Comparison of ENCODE assay signal across 8 cellular contexts in the genomic region with DNA sequence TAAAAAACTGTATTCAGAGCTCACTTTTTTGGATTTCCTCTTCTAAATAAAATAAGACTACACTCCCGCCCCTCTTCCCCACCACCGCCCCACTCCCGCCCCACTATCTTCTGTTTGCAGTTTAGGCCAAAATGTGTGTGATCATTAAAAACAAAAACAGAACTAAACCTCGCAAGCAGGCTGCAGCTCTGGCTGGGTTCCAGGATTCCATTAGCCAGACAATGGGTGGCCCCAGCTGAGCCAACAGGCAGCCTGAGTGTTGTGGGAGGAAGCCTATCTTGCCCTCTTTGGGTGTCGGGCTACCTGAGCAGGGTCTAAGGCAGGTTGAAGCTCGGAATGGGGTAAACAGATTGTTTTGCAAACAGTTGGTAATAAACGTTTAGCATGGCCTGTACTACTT. TPM values are rescaled to one million over a fixed set of nuclear protein-coding genes. Genes with fewer than 3 reads are reported as not detected.
DNase-seq lines count a peak whose midpoint lies in the region; ATAC-seq, FAIRE-seq and TF ChIP-seq lines count a peak whose summit lies in the region.

No MANE protein-coding gene starts in this region.

- DNase-seq in HPDE6-E6E7 (ENCODE audit: extremely low spot score): peak; percentile 28
- DNase-seq in NCI-H774 (lab: John Stamatoyannopoulos, UW): peak; percentile 79
- DNase-seq in pancreas: peak; percentile 23 to 69 (median 48)
- DNase-seq in GM19239 (ENCODE audit: insufficient read length, low spot score): no peak
- no peak for DNase-seq in activated CD4-positive, alpha-beta T cell treated with anti-CD3 and anti-CD28 coated beads, Interleukin-2, amount 50 U/mL, for 4 hours
- no peak for DNase-seq in kidney glomerular epithelial cell (lab: John Stamatoyannopoulos, UW)

- ATAC-seq in esophagus mucosa (peak; percentile 38), pancreas (peak in 3 of 4 donors; percentile 66 to 81 (median 67)), GM18498 (IDR thresholded peaks at IDR 0.05; ENCODE audit: unreplicated experiment) (no peak)

- no peaks in the 10 kb centered on the region for H3K9me3 ChIP-seq in pancreas

- no peak for TF ChIP-seq CTCF in pancreas (IDR thresholded peaks at IDR 0.05)

- peaks cover 0 to 5% (median 0%) of the 10 kb centered on the region in 3 donors for H3K4me1 ChIP-seq in pancreas

- H3K27me3 ChIP-seq in pancreas: no peaks in the 10 kb centered on the region

- WGBS in pancreas, 2 donors: 10 to 27% methylated on average over 7 of the region's 7 CpGs

- FAIRE-seq in pancreas (lab: Jason Lieb, UNC) (no peak), GM19239 (lab: Jason Lieb, UNC) (no peak)

- intact Hi-C loops in pancreas (cut with DNase I): no loop called here

- no peak overlapping the region for H3K27ac ChIP-seq in pancreas

- no peak overlapping the region for H3K4me3 ChIP-seq in pancreas

- H3K36me3 ChIP-seq in pancreas: no peaks in the 10 kb centered on the region

RNA-seq across cellular contexts. Expression of gene ARL4A, which starts 41.7 kb away (rescaled TPM):
- 34.8 TPM for total RNA-seq in esophagus mucosa
- total RNA-seq in pancreas: 1 to 10 TPM; 1.9 to 7.3 (median 4.2) TPM
- polyA plus RNA-seq in pancreas: 1 to 10 TPM; 3.6 to 8.6 TPM

Comparison
In these comparisons a context has a peak if more than half of its experiments do, and no peak if none do; other contexts are left out.
1. DNase-seq: peak in HPDE6-E6E7 (single experiment), NCI-H774 (single experiment) and pancreas (6 of 6); none in GM19239 (single experiment), activated CD4-positive, alpha-beta T cell treated with anti-CD3 and anti-CD28 coated beads, Interleukin-2, amount 50 U/mL, for 4 hours (0 of 2) and kidney glomerular epithelial cell (single experiment).